ENCODE assay signal across 19 cellular contexts in genomic region chr1:244276646-244277045, GRCh38.
A peak's percentile ranks its signal among the peaks of the same experiment; 100 is the strongest.
DNase-seq lines count a peak whose midpoint lies in the region; ATAC-seq, FAIRE-seq and TF ChIP-seq lines count a peak whose summit lies in the region.
"Had no signal": no experiment of that assay in that cellular context is flagged by ENCODE, and none has a peak within 500 bp of the region (broad histone marks: within the 10 kb centered on the region; RNA-seq: fewer than 3 reads in every experiment).

No MANE protein-coding gene starts in this region.

- DNase-seq in A549 (ENCODE audit: low read depth in 1 of 2, low spot score in 1 of 2) (no peak), IMR-90 (no peak), mesothelial cell of epicardium (ENCODE audit: low spot score in 2 of 2, unreplicated experiment in 2 of 2) (no peak), Ammon's horn (ENCODE audit: low spot score) (no peak), germinal center (ENCODE audit: low spot score) (no peak)
- DNase-seq in effector memory CD4-positive, alpha-beta T cell: no peak
- DNase-seq: C1 segment of cervical spinal cord; CD8-positive, alpha-beta memory T cell; DMS79 treated with DMSO at 0.1 percent for 48 hours; H7; HFFc6; KBM-7; NCI-H1105 treated with DMSO at 0.1 percent for 48 hours; NCI-H1694; NCI-H748 treated with DMSO at 0.1 percent for 48 hours; SIG-M5 had no signal

- in situ Hi-C loops in IMR-90 (cut with MboI; ENCODE audit: low sequenced_read_pairs): loop anchor here (10.0 to 25.0 kb wide), 2 partner anchors 432 to 789 kb away; no protein-coding TSS in a partner anchor

- H2AK5ac ChIP-seq in IMR-90 (ENCODE audit: low read depth, low read length): peak overlapping the region; percentile 20; the same call in 1 of the 2 replicates

- no peak overlapping the region for H3K14ac ChIP-seq in IMR-90 (replicated peaks; ENCODE audit: low read depth, low read length)

- no peak overlapping the region for H2AK9ac ChIP-seq in IMR-90 (replicated peaks; ENCODE audit: low read depth, low read length, poor library complexity)

- H3K4me2 ChIP-seq in A549 (peak overlapping the region; percentile 9), IMR-90 (ENCODE audit: low read depth, low read length) (no peak overlapping the region)

- no peak overlapping the region for H3K56ac ChIP-seq in IMR-90 (ENCODE audit: extremely low read depth, insufficient read depth, low read length)

- 0 out of 2 replicates have a peak overlapping the region, but pooled peaks have one; percentile 17 for H2BK120ac ChIP-seq in IMR-90 (ENCODE audit: low read depth, low read length)

- H3K18ac ChIP-seq in IMR-90 (ENCODE audit: low read depth, low read length): no peak overlapping the region

- peaks cover 11% of the 10 kb centered on the region for H3K9me1 ChIP-seq in IMR-90 (ENCODE audit: insufficient read depth, low read length)

- WGBS in A549 (ENCODE audit: missing lambda C conversion rate): 36% methylated on average over 3 of the region's 3 CpGs
- WGBS in IMR-90 (ENCODE audit: extremely low coverage in 2 of 2, insufficient read length in 1 of 2), 2 experiments: no CpG with 5 or more reads among the region's 3 CpGs

- FAIRE-seq in A549 (lab: Jason Lieb, UNC): no peak
- FAIRE-seq: D721Med had no signal

- H3K23ac ChIP-seq in IMR-90 (ENCODE audit: low read depth, low read length): no peak overlapping the region

- TF ChIP-seq RAD21 in A549 (conservative IDR thresholded peaks at IDR 0.05 in 1 of 2, IDR thresholded peaks at IDR 0.05 in 1 of 2) (no peak), IMR-90 (IDR thresholded peaks at IDR 0.05; ENCODE audit: low read length) (no peak)

- H3K79me1 ChIP-seq in IMR-90 (ENCODE audit: low read depth in 1 of 2, low read length in 2 of 2): no peaks in the 10 kb centered on the region

- H3K4me3 ChIP-seq in A549: no peak overlapping the region
- no peak overlapping the region for H3K4me3 ChIP-seq in IMR-90 (ENCODE audit: insufficient read depth, low read depth, low read length)
- H3K4me3 ChIP-seq in effector memory CD4-positive, alpha-beta T cell (ENCODE audit: insufficient read depth, low read depth, low read length, poor library complexity, severe bottlenecking): no peak overlapping the region

- peaks cover 4% of the 10 kb centered on the region for H3K4me1 Mint-ChIP-seq in dendritic cell treated with granulocyte-macrophage colony-stimulating factor and Interleukin-4, amounts not matched to agents 40 ng/mL and 50 ng/mL, for 4 days (ENCODE audit: low read depth)
- peaks cover 25% of the 10 kb centered on the region for H3K4me1 Mint-ChIP-seq in mesothelial cell of epicardium

- peaks cover 57% of the 10 kb centered on the region for H3K4me1 ChIP-seq in A549
- H3K4me1 ChIP-seq in IMR-90 (ENCODE audit: control insufficient read depth, insufficient read depth, low read length): peaks cover 14% of the 10 kb centered on the region; the same call in 1 of the 2 replicates
- H3K4me1 ChIP-seq in effector memory CD4-positive, alpha-beta T cell (ENCODE audit: control insufficient read depth, insufficient read depth, low read length, poor library complexity, severe bottlenecking): no peaks in the 10 kb centered on the region

- no peak overlapping the region for H3K4me3 Mint-ChIP-seq in dendritic cell treated with granulocyte-macrophage colony-stimulating factor and Interleukin-4, amounts not matched to agents 40 ng/mL and 50 ng/mL, for 4 days
- no peak overlapping the region for H3K4me3 Mint-ChIP-seq in mesothelial cell of epicardium
- H3K4me3 Mint-ChIP-seq: CD8-positive, alpha-beta memory T cell; HFFc6 had no signal

- no peak for TF ChIP-seq POLR2A in A549 (IDR thresholded peaks at IDR 0.05; ENCODE audit: low read length)
- TF ChIP-seq POLR2A in IMR-90 (IDR thresholded peaks at IDR 0.05; ENCODE audit: low read depth, low read length): no peak

- no peak overlapping the region for H4K8ac ChIP-seq in IMR-90 (ENCODE audit: low read depth in 2 of 2, low read length in 2 of 2)

- peak overlapping the region; percentile 7 for H3K27ac Mint-ChIP-seq in dendritic cell treated with granulocyte-macrophage colony-stimulating factor and Interleukin-4, amounts not matched to agents 40 ng/mL and 50 ng/mL, for 4 days
- H3K27ac Mint-ChIP-seq in mesothelial cell of epicardium: peak overlapping the region; percentile 37
- H3K27ac Mint-ChIP-seq: HFFc6 had no signal

- CTCF ChIA-PET in A549 (lab: Yijun Ruan, JAX): interaction anchor here (1.2 kb wide), 1 partner anchor 22 kb away, joined by 3 read pairs; no protein-coding TSS in a partner anchor
- CTCF ChIA-PET in IMR-90 (lab: Yijun Ruan, JAX): no interaction called here

- H2BK20ac ChIP-seq in IMR-90 (ENCODE audit: low read depth, low read length): no peak overlapping the region

- no peak overlapping the region for H3K9ac ChIP-seq in IMR-90 (ENCODE audit: low read depth, low read length)

- H2BK5ac ChIP-seq in IMR-90 (ENCODE audit: low read depth, low read length, poor library complexity, severe bottlenecking): no peak overlapping the region

- TF ChIP-seq CTCF in A549 (IDR thresholded peaks at IDR 0.05): no peak
- TF ChIP-seq CTCF in IMR-90 (conservative IDR thresholded peaks at IDR 0.05; ENCODE audit: low read depth, low read length): no peak
- TF ChIP-seq CTCF in mesothelial cell of epicardium (IDR thresholded peaks at IDR 0.05; ENCODE audit: unreplicated experiment): no peak

- no peak overlapping the region for H2AFZ ChIP-seq in IMR-90 (replicated peaks; ENCODE audit: low read length, poor library complexity)

- H3K36me3 Mint-ChIP-seq in dendritic cell treated with granulocyte-macrophage colony-stimulating factor and Interleukin-4, amounts not matched to agents 40 ng/mL and 50 ng/mL, for 4 days (ENCODE audit: low read depth): no peaks in the 10 kb centered on the region
- no peaks in the 10 kb centered on the region for H3K36me3 Mint-ChIP-seq in mesothelial cell of epicardium

- no peak overlapping the region for H2BK15ac ChIP-seq in IMR-90 (ENCODE audit: low read depth, low read length)

- BruUV-seq in IMR-90 (replicated peaks; lab: Mats Ljungman, UMichigan): no TSS peak

- dilution Hi-C loops in IMR-90 (cut with HindIII; ENCODE audit: low sequenced_read_pairs, unreplicated experiment): no loop called here

- ATAC-seq in A549 (no peak), IMR-90 (ENCODE audit: low read depth) (no peak)

- intact Hi-C loops in IMR-90 (cut with micrococcal nuclease): no loop called here
- intact Hi-C loops in dendritic cell treated with granulocyte-macrophage colony-stimulating factor and Interleukin-4, amounts not matched to agents 40 ng/mL and 50 ng/mL, for 4 days (cut with micrococcal nuclease): loop anchor here (10.0 kb wide), 1 partner anchor 432 kb away; no protein-coding TSS in a partner anchor

- H4K20me1 ChIP-seq in IMR-90 (ENCODE audit: insufficient read depth, low read length): 0 out of 2 replicates have a peak, but pooled peaks cover 4% of the 10 kb centered on the region

- no peaks in the 10 kb centered on the region for H3K36me3 ChIP-seq in IMR-90 (ENCODE audit: control insufficient read depth, insufficient read depth, low read length)
- H3K36me3 ChIP-seq in effector memory CD4-positive, alpha-beta T cell (ENCODE audit: control insufficient read depth, insufficient read depth, low read length): no peaks in the 10 kb centered on the region

- H3K27me3 Mint-ChIP-seq in dendritic cell treated with granulocyte-macrophage colony-stimulating factor and Interleukin-4, amounts not matched to agents 40 ng/mL and 50 ng/mL, for 4 days: peaks cover 4% of the 10 kb centered on the region
- H3K27me3 Mint-ChIP-seq in mesothelial cell of epicardium (ENCODE audit: low read depth): no peaks in the 10 kb centered on the region

- H3K9me3 ChIP-seq in A549 (no peaks in the 10 kb centered on the region; the same call in 2 of the 3 replicates), IMR-90 (ENCODE audit: control insufficient read depth, insufficient read depth, low read length) (no peaks in the 10 kb centered on the region)
- no peaks in the 10 kb centered on the region for H3K9me3 ChIP-seq in effector memory CD4-positive, alpha-beta T cell (ENCODE audit: control insufficient read depth, low read length)

- H4K5ac ChIP-seq in IMR-90 (ENCODE audit: low read depth, low read length): no peak overlapping the region

- no peak for TF ChIP-seq EP300 in A549 (IDR thresholded peaks at IDR 0.05)

- H3K4ac ChIP-seq in IMR-90 (ENCODE audit: low read depth, low read length): no peak overlapping the region

- H3K27me3 ChIP-seq in IMR-90 (ENCODE audit: control insufficient read depth, insufficient read depth, low read length): no peaks in the 10 kb centered on the region
- no peaks in the 10 kb centered on the region for H3K27me3 ChIP-seq in effector memory CD4-positive, alpha-beta T cell (replicated peaks; ENCODE audit: control insufficient read depth, insufficient read depth, low read length, poor library complexity, severe bottlenecking)

- H3K9me3 Mint-ChIP-seq in dendritic cell treated with granulocyte-macrophage colony-stimulating factor and Interleukin-4, amounts not matched to agents 40 ng/mL and 50 ng/mL, for 4 days: no peaks in the 10 kb centered on the region
- peaks cover 19% of the 10 kb centered on the region for H3K9me3 Mint-ChIP-seq in mesothelial cell of epicardium
- H3K9me3 Mint-ChIP-seq: CD8-positive, alpha-beta memory T cell; HFFc6 had no signal

- H3K27ac ChIP-seq in A549 (peak overlapping the region; percentile 46 to 58), IMR-90 (ENCODE audit: insufficient read depth, low read length) (no peak overlapping the region)
- no peak overlapping the region for H3K27ac ChIP-seq in effector memory CD4-positive, alpha-beta T cell (ENCODE audit: insufficient read depth, low read length, poor library complexity, severe bottlenecking)
- H3K27ac ChIP-seq: RWPE1 had no signal

- POLR2A ChIA-PET in A549 (lab: Yijun Ruan, JAX) (no interaction called here), IMR-90 (lab: Charles Lee; ENCODE audit: unreplicated experiment) (no interaction called here)

- H4K91ac ChIP-seq in IMR-90 (ENCODE audit: insufficient read depth, low read depth, low read length): no peak overlapping the region

TF ChIP-seq in A549, 52 proteins besides CTCF, POLR2A, EP300 and RAD21 (continues in another document):
- TF ChIP-seq RNF2 (IDR thresholded peaks at IDR 0.05; ENCODE audit: borderline replicate concordance, low read depth): no peak
- TF ChIP-seq ZSCAN20 (CRISPR knock-in tag; IDR thresholded peaks at IDR 0.05): no peak
- TF ChIP-seq BHLHE40 (IDR thresholded peaks at IDR 0.05; ENCODE audit: low read depth, low read length): no peak
- TF ChIP-seq HOXB5 (CRISPR knock-in tag; IDR thresholded peaks at IDR 0.05): no peak
- TF ChIP-seq JUN (IDR thresholded peaks at IDR 0.05): no peak
- no peak for TF ChIP-seq POLR2AphosphoS2 (conservative IDR thresholded peaks at IDR 0.05; ENCODE audit: low read length)

TF ChIP-seq in IMR-90, 13 proteins besides CTCF, POLR2A, EP300 and RAD21 (continues in another document):
- no peak for TF ChIP-seq MXI1 (IDR thresholded peaks at IDR 0.05; ENCODE audit: borderline replicate concordance, low read depth, low read length)
- TF ChIP-seq MAFK (IDR thresholded peaks at IDR 0.05; ENCODE audit: low read depth, low read length): no peak

Comparison
In these comparisons a context has a peak if more than half of its experiments do, and no peak if none do; other contexts are left out.
1. H3K27ac ChIP-seq: peak in A549 (2 of 2); none in IMR-90 (single experiment) and effector memory CD4-positive, alpha-beta T cell (single experiment).